Comparison of ENCODE assay signal across 27 cellular contexts in the genomic region with DNA sequence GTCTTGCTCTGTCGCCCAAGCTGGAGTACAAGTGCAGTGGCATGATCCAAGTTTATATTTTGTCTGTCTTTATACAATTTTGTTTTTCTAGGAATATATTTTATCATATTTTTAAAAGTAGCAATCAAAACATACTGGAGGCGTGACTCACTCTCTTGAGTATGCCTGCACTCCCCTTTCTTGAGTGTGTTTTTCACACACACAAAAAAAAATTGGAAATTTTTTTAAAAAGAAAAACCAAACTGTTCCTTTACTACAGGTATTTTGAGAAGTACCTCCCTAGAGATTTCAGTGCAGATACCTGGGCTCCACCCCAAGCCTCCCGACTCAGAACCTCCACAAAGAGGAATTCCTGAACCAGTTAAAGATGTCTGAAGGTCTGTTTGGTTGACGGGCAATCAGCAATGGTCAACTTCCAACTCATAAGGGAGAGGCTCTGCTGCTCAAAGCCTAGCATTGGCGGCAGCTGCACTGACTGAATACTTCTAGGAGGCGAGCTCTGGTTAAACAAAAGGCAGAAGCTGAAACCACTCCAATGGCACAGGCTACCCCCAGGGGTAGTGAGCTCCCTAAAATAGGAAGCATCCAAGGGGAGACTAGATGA. TPM values are rescaled to one million over a fixed set of nuclear protein-coding genes. Genes with fewer than 3 reads are reported as not detected.
A peak's percentile ranks its signal among the peaks of the same experiment; 100 is the strongest.
DNase-seq lines count a peak whose midpoint lies in the region; ATAC-seq, FAIRE-seq and TF ChIP-seq lines count a peak whose summit lies in the region.
"Had no signal": no experiment of that assay in that cellular context is flagged by ENCODE, and none has a peak within 500 bp of the region (broad histone marks: within the 10 kb centered on the region; RNA-seq: fewer than 3 reads in every experiment).

No MANE protein-coding gene starts in this region.

- BruUV-seq in K562 (replicated peaks; lab: Mats Ljungman, UMichigan) = no TSS peak

- ATAC-seq in K562 = no peak
- peak in 1 of 4 donors; percentile 21 for ATAC-seq in psoas muscle
- no peak for ATAC-seq in GM18907 (IDR thresholded peaks at IDR 0.05; ENCODE audit: unreplicated experiment)
- ATAC-seq in body of pancreas = no peak
- ATAC-seq: activated CD8-positive, alpha-beta memory T cell treated with anti-CD3 and anti-CD28 coated beads, Interleukin-2, amount 10 ng/mL, durations not matched to agents 7 days and 5 days; HepG2; mucosa of descending colon had no signal

- H3K36me3 ChIP-seq in GM23248 (ENCODE audit: low read depth) = no peaks in the 10 kb centered on the region
- no peaks in the 10 kb centered on the region for H3K36me3 ChIP-seq in K562 (ENCODE audit: control insufficient read depth, insufficient read depth, low read length)
- no peaks in the 10 kb centered on the region for H3K36me3 ChIP-seq in psoas muscle (ENCODE audit: insufficient read depth in 1 of 2, low read depth in 1 of 2)
- no peaks in the 10 kb centered on the region for H3K36me3 ChIP-seq in MM.1S (replicated peaks; ENCODE audit: insufficient read depth, low read length)
- no peaks in the 10 kb centered on the region for H3K36me3 ChIP-seq in body of pancreas (replicated peaks in 1 of 2; ENCODE audit: insufficient read depth in 1 of 2, low read depth in 2 of 2)
- H3K36me3 ChIP-seq: BLaER1, left ventricle myocardium inferior had no signal

- in situ Hi-C loops in GM23248 (cut with MboI) (no loop called here), K562 (cut with MboI) (no loop called here)

- DNase-seq in GM23248 (peak; percentile 47), K562 (ENCODE audit: extremely low read depth in 1 of 4, low spot score in 3 of 4) (no peak), iris pigment epithelial cell (ENCODE audit: low read depth) (peak; percentile 51), psoas muscle (no peak), MM.1S (no peak), NCI-H2227 (lab: John Stamatoyannopoulos, UW; ENCODE audit: unreplicated experiment) (no peak), body of pancreas (no peak)
- DNase-seq: activated CD4-positive, alpha-beta T cell treated with anti-CD3 and anti-CD28 coated beads, Interleukin-2, amount 10 ng/mL, durations not matched to agents 7 days and 5 days; activated CD8-positive, alpha-beta memory T cell treated with anti-CD3 and anti-CD28 coated beads, Interleukin-2, amount 10 ng/mL, durations not matched to agents 7 days and 5 days; activated naive CD4-positive, alpha-beta T cell treated with anti-CD3 and anti-CD28 coated beads, Interleukin-2, amount 10 ng/mL, durations not matched to agents 7 days and 5 days; anterior cingulate cortex; Calu3; EL; H7; left ventricle myocardium inferior; mucosa of descending colon; NCI-H1417 treated with DMSO at 0.1 percent for 48 hours; NCI-H524 treated with DMSO at 0.1 percent for 48 hours; retina had no signal

- H2AFZ ChIP-seq in GM23248 = no peak overlapping the region
- no peak overlapping the region; the same call in 1 of the 2 replicates for H2AFZ ChIP-seq in K562 (ENCODE audit: low read depth, low read length)
- H2AFZ ChIP-seq in MM.1S (ENCODE audit: low read length) = no peak overlapping the region

- TF ChIP-seq POLR2A in K562 (conservative IDR thresholded peaks at IDR 0.05) (no peak), body of pancreas (IDR thresholded peaks at IDR 0.05) (no peak)

- H3K79me2 ChIP-seq in GM23248 (ENCODE audit: insufficient read depth) (no peaks in the 10 kb centered on the region), K562 (ENCODE audit: control insufficient read depth, insufficient read depth, low read length) (no peaks in the 10 kb centered on the region), MM.1S (ENCODE audit: low read length) (no peaks in the 10 kb centered on the region)

- TF ChIP-seq EP300 in K562 (IDR thresholded peaks at IDR 0.05; ENCODE audit: low read length) = no peak

- POLR2A ChIA-PET in K562 (lab: Yijun Ruan, JAX) = interaction anchor here (0.6 to 1.4 kb wide), 3 partner anchors 10 to 365 kb away, joined by 3 read pairs; no protein-coding TSS in a partner anchor

- H3K27ac ChIP-seq in GM23248 = no peak overlapping the region
- no peak overlapping the region for H3K27ac ChIP-seq in K562 (ENCODE audit: extremely low read depth, low read depth, low read length)
- H3K27ac ChIP-seq in psoas muscle = peak overlapping the region; percentile 78
- H3K27ac ChIP-seq in MM.1S (ENCODE audit: low read length) = no peak overlapping the region
- H3K27ac ChIP-seq in body of pancreas = no peak overlapping the region
- H3K27ac ChIP-seq: BLaER1, HL-60, left ventricle myocardium inferior, SK-N-MC, VCaP had no signal

- H4K20me1 ChIP-seq in GM23248 (ENCODE audit: insufficient read depth) (no peaks in the 10 kb centered on the region), K562 (replicated peaks; ENCODE audit: control insufficient read depth, insufficient read depth, low read length) (no peaks in the 10 kb centered on the region), MM.1S (ENCODE audit: insufficient read depth, low read length) (no peaks in the 10 kb centered on the region)
- H4K20me1 ChIP-seq: BLaER1 had no signal

- intact Hi-C loops in K562 (cut with micrococcal nuclease) (no loop called here), psoas muscle (cut with DNase I) (no loop called here), body of pancreas (cut with DNase I) (no loop called here)

- H3K4me1 ChIP-seq in GM23248 (ENCODE audit: insufficient read depth) (no peaks in the 10 kb centered on the region), K562 (replicated peaks in 1 of 2; ENCODE audit: control insufficient read depth in 2 of 2, insufficient read depth in 2 of 2, low read length in 2 of 2) (peaks cover 3 to 34% of the 10 kb centered on the region in 2 experiments; a peak in 4 of 5 replicates), psoas muscle (peaks cover 12% of the 10 kb centered on the region), MM.1S (ENCODE audit: low read length) (0 out of 2 replicates have a peak, but pooled peaks cover 3% of the 10 kb centered on the region), body of pancreas (no peaks in the 10 kb centered on the region)
- H3K4me1 ChIP-seq: left ventricle myocardium inferior had no signal

- CTCF ChIA-PET in K562 (lab: Yijun Ruan, JAX; ENCODE audit: low intra/inter-chr PET ratio) = no interaction called here

- H3K9me2 ChIP-seq in GM23248 (ENCODE audit: insufficient read depth) (no peaks in the 10 kb centered on the region), MM.1S (replicated peaks; ENCODE audit: insufficient read depth, low read length) (no peaks in the 10 kb centered on the region)

- H3K9ac ChIP-seq in GM23248 (no peak overlapping the region), K562 (ENCODE audit: insufficient read depth in 1 of 2, low read depth in 2 of 2, low read length in 2 of 2) (no peak overlapping the region), MM.1S (ENCODE audit: low read length) (no peak overlapping the region)
- H3K9ac ChIP-seq: BLaER1 had no signal

- H3F3A ChIP-seq in GM23248 (ENCODE audit: insufficient read depth) (no peaks in the 10 kb centered on the region), MM.1S (ENCODE audit: insufficient read depth, low read length) (no peaks in the 10 kb centered on the region)

- no peak for TF ChIP-seq RAD21 in K562 (CRISPR knock-in tag; conservative IDR thresholded peaks at IDR 0.05 in 1 of 2, IDR thresholded peaks at IDR 0.05 in 1 of 2)

- no peaks in the 10 kb centered on the region for H3K9me1 ChIP-seq in K562 (ENCODE audit: control insufficient read depth, insufficient read depth, low read length)

- no peak for FAIRE-seq in K562 (lab: Jason Lieb, UNC)
- FAIRE-seq: colon, HepG2 had no signal

- H3K9me3 ChIP-seq in GM23248 (ENCODE audit: low read depth) (no peaks in the 10 kb centered on the region), K562 (replicated peaks; ENCODE audit: control insufficient read depth, insufficient read depth, low read depth, low read length) (no peaks in the 10 kb centered on the region), psoas muscle (no peaks in the 10 kb centered on the region), MM.1S (replicated peaks; ENCODE audit: insufficient read depth, low read length) (no peaks in the 10 kb centered on the region), body of pancreas (no peaks in the 10 kb centered on the region)
- H3K9me3 ChIP-seq: BLaER1, left ventricle myocardium inferior, mucosa of descending colon had no signal

- TF ChIP-seq CTCF in K562 (IDR thresholded peaks at IDR 0.05 in 2 of 3, conservative IDR thresholded peaks at IDR 0.05 in 1 of 3; ENCODE audit: insufficient read depth in 2 of 3, low read depth in 1 of 3, low read length in 3 of 3) (no peak), psoas muscle (IDR thresholded peaks at IDR 0.05) (no peak), MM.1S (IDR thresholded peaks at IDR 0.05; ENCODE audit: low read length) (no peak), body of pancreas (IDR thresholded peaks at IDR 0.05) (no peak)

- WGBS in GM23248 (ENCODE audit: low coverage in 1 of 2, low lambda C conversion rate in 2 of 2, missing lambda C conversion rate in 2 of 2), 2 experiments = 66 to 68% methylated on average over 6 of the region's 6 CpGs
- WGBS in K562 (ENCODE audit: insufficient coverage, low coverage, missing lambda C conversion rate) = 51% methylated on average over 6 of the region's 6 CpGs
- WGBS in psoas muscle, 3 donors = 62 to 80% (median 73%) methylated on average over 6 of the region's 6 CpGs
- 71 to 72% methylated on average over 6 of the region's 6 CpGs for WGBS in body of pancreas, 2 donors

- H3K4me3 ChIP-seq in GM23248 = no peak overlapping the region
- H3K4me3 ChIP-seq in K562 = no peak overlapping the region
- no peak overlapping the region for H3K4me3 ChIP-seq in psoas muscle
- H3K4me3 ChIP-seq in MM.1S (ENCODE audit: low read length) = no peak overlapping the region
- H3K4me3 ChIP-seq in body of pancreas = no peak overlapping the region
- H3K4me3 ChIP-seq: BLaER1, left ventricle myocardium inferior, mucosa of descending colon, SK-N-MC had no signal

- no peak overlapping the region for H3K4me2 ChIP-seq in GM23248 (ENCODE audit: unreplicated experiment)
- H3K4me2 ChIP-seq in K562 (ENCODE audit: insufficient read depth, low read length) = no peak overlapping the region
- no peak overlapping the region for H3K4me2 ChIP-seq in MM.1S (ENCODE audit: low read depth, low read length)
- H3K4me2 ChIP-seq: BLaER1 had no signal

- H3K27me3 ChIP-seq in GM23248 (replicated peaks; ENCODE audit: insufficient read depth) (peaks cover 1% of the 10 kb centered on the region; the same call in 1 of the 2 replicates), K562 (ENCODE audit: control insufficient read depth in 2 of 2, insufficient read depth in 2 of 2, low read length in 2 of 2) (no peaks in the 10 kb centered on the region), psoas muscle (ENCODE audit: insufficient read depth in 3 of 3, low read length in 2 of 3) (no peaks in the 10 kb centered on the region), MM.1S (replicated peaks; ENCODE audit: insufficient read depth, low read length) (no peaks in the 10 kb centered on the region), body of pancreas (no peaks in the 10 kb centered on the region)
- H3K27me3 ChIP-seq: BLaER1 had no signal

RNA-seq across cellular contexts. Expression of a gene that starts 27.4 kb away (rescaled TPM):
- total RNA-seq in GM23248 (2014; rRNA removed; shearing (Covaris generic)) = not detected in 2 replicates
- polyA plus RNA-seq in GM23248 (2016; fragmentation: Nextera tagmentation; extraction: Ambion mirVana) = not detected in 2 replicates
- not detected in 2 replicates for total RNA-seq in K562 (2011; cell fraction: chromatin; rRNA removed; ENCODE audit: low replicate concordance)
- total RNA-seq in K562 (2011; cell fraction: nucleolus; rRNA removed) = not detected in 2 replicates
- total RNA-seq in K562 (2011; cell fraction: nucleoplasm; rRNA removed) = 0.23 TPM in 1 of 2 replicates, not detected in the other
- total RNA-seq in K562 (2014; rRNA removed) = not detected in 2 replicates
- not detected in 2 replicates for total RNA-seq in K562 (2014; rRNA removed; fragmentation: Illumina TruSeq; extraction: Trizol)
- 0.04 TPM in 2 replicates for total RNA-seq in K562 (2015; rRNA removed; fragmentation: Illumina TruSeq; extraction: Trizol)
- total RNA-seq in K562 (2021) = not detected in 2 replicates
- polyA plus RNA-seq in K562 (2011; rRNA removed) = not detected in 2 replicates
- 0.03 TPM in 1 of 2 replicates, not detected in the other for polyA plus RNA-seq in K562 (2011; cell fraction: cytosol; rRNA removed)
- not detected in 2 replicates for polyA plus RNA-seq in K562 (2011; cell fraction: nucleus; rRNA removed)
- polyA plus RNA-seq in K562 (2012) = 0.04 and 0.05 TPM in 2 replicates
- 0.03 TPM in 1 of 2 replicates, not detected in the other for polyA plus RNA-seq in K562 (2014; fragmentation: Illumina TruSeq; extraction: Trizol)
- under 1 TPM in 1 of 2 experiments, not detected in 1; 0.01 TPM for polyA plus RNA-seq in K562 (2014; fragmentation: Nextera tagmentation; extraction: Ambion mirVana)
- 0.01 TPM in 1 of 2 replicates, not detected in the other for polyA plus RNA-seq in K562 (2014; rRNA removed)
- not detected in 2 replicates for polyA minus RNA-seq in K562 (2011; rRNA and poly(A)+ RNA removed)
- polyA minus RNA-seq in K562 (2011; cell fraction: cytosol; rRNA and poly(A)+ RNA removed) = not detected in 2 replicates
- polyA minus RNA-seq in K562 (2011; cell fraction: nucleus; rRNA and poly(A)+ RNA removed) = not detected in 2 replicates
- under 1 TPM; 0.04 to 0.26 (median 0.08) TPM for total RNA-seq in psoas muscle
- under 1 TPM; 0.09 to 0.15 (median 0.10) TPM for polyA plus RNA-seq in psoas muscle
- not detected for total RNA-seq in body of pancreas
- total RNA-seq: activated CD4-positive, alpha-beta T cell treated with anti-CD3 and anti-CD28 coated beads, Interleukin-2, amount 10 ng/mL, durations not matched to agents 7 days and 5 days; activated CD8-positive, alpha-beta memory T cell treated with anti-CD3 and anti-CD28 coated beads, Interleukin-2, amount 10 ng/mL, durations not matched to agents 7 days and 5 days; Calu3; H7; HepG2 had no signal
- polyA plus RNA-seq: fibroblast of lung had no signal

RNA-seq across cellular contexts. Expression of a gene that starts 43.4 kb away (rescaled TPM):
- 11.1 and 11.4 TPM in 2 replicates for total RNA-seq in GM23248 (2014; rRNA removed; shearing (Covaris generic))
- polyA plus RNA-seq in GM23248 (2016; fragmentation: Nextera tagmentation; extraction: Ambion mirVana) (5.2 and 6.2 TPM in 2 replicates), K562 (2011; rRNA removed) (4.7 and 4.9 TPM in 2 replicates), K562 (2014; fragmentation: Illumina TruSeq; extraction: Trizol) (3.3 and 3.5 TPM in 2 replicates), K562 (2014; fragmentation: Nextera tagmentation; extraction: Ambion mirVana) (1 to 10 TPM; 1.1 to 2.0 TPM), K562 (2014; rRNA removed) (2.6 TPM in 2 replicates), psoas muscle (10 to 100 TPM in 1 of 3 donors, 1 to 10 TPM in 2; 4.0 to 14.3 (median 8.0) TPM)
- total RNA-seq in K562 (2011; cell fraction: chromatin; rRNA removed; ENCODE audit: low replicate concordance) = 6.6 and 7.6 TPM in 2 replicates
- 4.6 and 5.3 TPM in 2 replicates for total RNA-seq in K562 (2011; cell fraction: nucleolus; rRNA removed)
- 6.6 and 9.2 TPM in 2 replicates for total RNA-seq in K562 (2011; cell fraction: nucleoplasm; rRNA removed)
- total RNA-seq in K562 (2014; rRNA removed) (3.1 and 3.6 TPM in 2 replicates), K562 (2014; rRNA removed; fragmentation: Illumina TruSeq; extraction: Trizol) (4.3 and 5.6 TPM in 2 replicates), K562 (2015; rRNA removed; fragmentation: Illumina TruSeq; extraction: Trizol) (5.8 and 6.3 TPM in 2 replicates), K562 (2021) (4.1 and 4.9 TPM in 2 replicates), psoas muscle (10 to 100 TPM in 1 of 4 donors, 1 to 10 TPM in 3; 4.1 to 20.1 (median 6.4) TPM), body of pancreas (1 to 10 TPM; 2.3 to 6.5 TPM)
- polyA plus RNA-seq in K562 (2011; cell fraction: cytosol; rRNA removed) = 1.2 and 3.2 TPM in 2 replicates
- polyA plus RNA-seq in K562 (2011; cell fraction: nucleus; rRNA removed) = 1.7 and 3.6 TPM in 2 replicates
- polyA plus RNA-seq in K562 (2012) = 2.9 and 4.4 TPM in 2 replicates
- 13.8 and 13.9 TPM in 2 replicates for polyA minus RNA-seq in K562 (2011; rRNA and poly(A)+ RNA removed)
- 4.2 and 6.2 TPM in 2 replicates for polyA minus RNA-seq in K562 (2011; cell fraction: cytosol; rRNA and poly(A)+ RNA removed)
- polyA minus RNA-seq in K562 (2011; cell fraction: nucleus; rRNA and poly(A)+ RNA removed) = 1.9 and 4.0 TPM in 2 replicates

Comparison
In these comparisons a context has a peak if more than half of its experiments do, and no peak if none do; other contexts are left out.
1. DNase-seq: peak in GM23248 (single experiment) and iris pigment epithelial cell (single experiment); none in K562 (0 of 4), psoas muscle (0 of 2), MM.1S (single experiment), NCI-H2227 (single experiment) and body of pancreas (0 of 4).